21 cellular contexts compared by ENCODE assay signal in genomic region chr16:85208643-85209520, GRCh38.
DNase-seq lines count a peak whose midpoint lies in the region; ATAC-seq, FAIRE-seq and TF ChIP-seq lines count a peak whose summit lies in the region.
"Had no signal": no experiment of that assay in that cellular context is flagged by ENCODE, and none has a peak within 500 bp of the region (broad histone marks: within the 10 kb centered on the region; RNA-seq: fewer than 3 reads in every experiment).

No MANE protein-coding gene starts in this region.

- H3K36me3 Mint-ChIP-seq in glutamatergic neuron (ENCODE audit: unreplicated experiment) = no peaks in the 10 kb centered on the region
- H3K36me3 Mint-ChIP-seq: CD8-positive, alpha-beta T cell had no signal

- H3K9me3 Mint-ChIP-seq in glutamatergic neuron (ENCODE audit: unreplicated experiment) = peaks cover 11% of the 10 kb centered on the region
- H3K9me3 Mint-ChIP-seq: CD8-positive, alpha-beta T cell had no signal

- no peak overlapping the region for H3K9ac ChIP-seq in parathyroid adenoma

- H3K9me3 ChIP-seq in right atrium auricular region = no peaks in the 10 kb centered on the region
- no peaks in the 10 kb centered on the region for H3K9me3 ChIP-seq in parathyroid adenoma (ENCODE audit: control insufficient read depth, low read length)
- H3K9me3 ChIP-seq: Caco-2 had no signal

- H3K36me3 ChIP-seq in right atrium auricular region (no peaks in the 10 kb centered on the region), parathyroid adenoma (ENCODE audit: control insufficient read depth, insufficient read depth, low read length) (no peaks in the 10 kb centered on the region)

- H3K4me2 ChIP-seq in parathyroid adenoma (ENCODE audit: low read length) = peak overlapping the region; percentile 40

- no peaks in the 10 kb centered on the region for H3K27me3 ChIP-seq in right atrium auricular region
- H3K27me3 ChIP-seq in parathyroid adenoma (ENCODE audit: control insufficient read depth, insufficient read depth, low read length) = no peaks in the 10 kb centered on the region
- H3K27me3 ChIP-seq: MG63 had no signal

- H3K4me1 ChIP-seq in right atrium auricular region = peaks cover 0 to 49% of the 10 kb centered on the region in 2 donors
- H3K4me1 ChIP-seq in parathyroid adenoma = peaks cover 16% of the 10 kb centered on the region
- H3K4me1 ChIP-seq: Caco-2 had no signal

- peaks cover 8% of the 10 kb centered on the region for H3K27me3 Mint-ChIP-seq in glutamatergic neuron (ENCODE audit: unreplicated experiment)

- peak; percentile 63 for FAIRE-seq in HTR-8/SVneo (lab: Jason Lieb, UNC)
- FAIRE-seq: A204.1, G401.6, GM12878 had no signal

- intact Hi-C loops in left ventricle myocardium superior (cut with micrococcal nuclease) = no loop called here

- H3K4me1 Mint-ChIP-seq in glutamatergic neuron (ENCODE audit: low read depth, unreplicated experiment) = peaks cover 20% of the 10 kb centered on the region

- peaks cover 47% of the 10 kb centered on the region for H3K79me2 ChIP-seq in parathyroid adenoma

- no peak overlapping the region for H3K27ac ChIP-seq in right atrium auricular region
- no peak overlapping the region for H3K27ac ChIP-seq in parathyroid adenoma
- H3K27ac ChIP-seq: HL-60 had no signal

- H2AFZ ChIP-seq in parathyroid adenoma = no peak overlapping the region

- no peak overlapping the region for H3K4me3 Mint-ChIP-seq in glutamatergic neuron (ENCODE audit: unreplicated experiment)
- H3K4me3 Mint-ChIP-seq: CD8-positive, alpha-beta T cell had no signal

- no peak for ATAC-seq in left ventricle myocardium superior
- ATAC-seq: CD8-positive, alpha-beta T cell; GM12878 had no signal

- H3K4me3 ChIP-seq in right atrium auricular region (no peak overlapping the region), parathyroid adenoma (ENCODE audit: low read depth, low read length) (no peak overlapping the region)
- H3K4me3 ChIP-seq: GM12878, MG63 had no signal

- H3K27ac Mint-ChIP-seq in glutamatergic neuron (ENCODE audit: unreplicated experiment) = peak overlapping the region; percentile 78
- H3K27ac Mint-ChIP-seq: CD8-positive, alpha-beta T cell had no signal

- TF ChIP-seq CTCF in right atrium auricular region (IDR thresholded peaks at IDR 0.05) (no peak), glutamatergic neuron (IDR thresholded peaks at IDR 0.05; ENCODE audit: partially characterized antibody, unreplicated experiment) (no peak), parathyroid adenoma (IDR thresholded peaks at IDR 0.05) (no peak)

- DNase-seq in left ventricle myocardium superior (peak; percentile 13), right atrium auricular region (ENCODE audit: low spot score) (no peak), HTR-8/SVneo (ENCODE audit: insufficient read length, low spot score) (no peak), glutamatergic neuron (no peak), GDM1 (lab: John Stamatoyannopoulos, UW) (no peak), anterior cingulate cortex (lab: John Stamatoyannopoulos, UW) (no peak), NCI-H524 (lab: John Stamatoyannopoulos, UW) (no peak)
- DNase-seq: C1 segment of cervical spinal cord; Caco-2; CD8-positive, alpha-beta T cell; KBM-7; MG63; NCI-H2029; NCI-H446 treated with DMSO at 0.1 percent for 48 hours; NCI-H526 treated with DMSO at 0.1 percent for 48 hours; SHP77 treated with DMSO at 0.1 percent for 48 hours had no signal
